Comparison of ENCODE assay signal across 1 cellular context in genomic region chr6:169452117-169452868, GRCh38.
TF ChIP-seq lines count a peak whose summit lies in the region.

No MANE protein-coding gene starts in this region.

TF ChIP-seq in K562, 482 proteins besides CTCF, POLR2A, EP300 and RAD21 (continued from another document and continues in another):
- TF ChIP-seq PREB (CRISPR knock-in tag; IDR thresholded peaks at IDR 0.05): no peak
- TF ChIP-seq U2AF2 (optimal IDR thresholded peaks at IDR 0.05; ENCODE audit: low read depth, low read length): no peak
- no peak; the same call in 1 of the 2 replicates for TF ChIP-seq HCFC1 (IDR thresholded peaks at IDR 0.05; ENCODE audit: low read depth, low read length)
- TF ChIP-seq MCM7 (IDR thresholded peaks at IDR 0.05): no peak
- TF ChIP-seq CBX1 (IDR thresholded peaks at IDR 0.05; ENCODE audit: low read depth): no peak
- TF ChIP-seq ZNF24 (IDR thresholded peaks at IDR 0.05): no peak
- TF ChIP-seq HMG20B (CRISPR knock-in tag; IDR thresholded peaks at IDR 0.05): no peak
- no peak for TF ChIP-seq RBM14 (IDR thresholded peaks at IDR 0.05; ENCODE audit: borderline replicate concordance, insufficient read depth, low read depth, low read length)
- TF ChIP-seq THRA (IDR thresholded peaks at IDR 0.05): no peak
- no peak for TF ChIP-seq DNMT1 (IDR thresholded peaks at IDR 0.05)
- TF ChIP-seq SAFB2 (IDR thresholded peaks at IDR 0.05; ENCODE audit: borderline replicate concordance, low read depth, low read length, severe bottlenecking): no peak
- TF ChIP-seq NBN (IDR thresholded peaks at IDR 0.05; ENCODE audit: low read depth): peak; percentile 85
- TF ChIP-seq ATF2 (CRISPR knock-in tag; IDR thresholded peaks at IDR 0.05): no peak
- TF ChIP-seq ZBTB49 (CRISPR knock-in tag; IDR thresholded peaks at IDR 0.05; ENCODE audit: borderline replicate concordance): no peak
- no peak for TF ChIP-seq PHB (CRISPR knock-in tag; IDR thresholded peaks at IDR 0.05)
- TF ChIP-seq HDGF (IDR thresholded peaks at IDR 0.05): no peak
- TF ChIP-seq NEUROD1 (IDR thresholded peaks at IDR 0.05; ENCODE audit: borderline replicate concordance, low read depth, low read length, partially characterized antibody): no peak
- TF ChIP-seq PKNOX1 (IDR thresholded peaks at IDR 0.05): peak; percentile 64
- no peak for TF ChIP-seq ZNF79 (CRISPR knock-in tag; IDR thresholded peaks at IDR 0.05; ENCODE audit: low read depth)
- peak; percentile 78 for TF ChIP-seq DPF2 (IDR thresholded peaks at IDR 0.05)
- TF ChIP-seq NCOA1 (IDR thresholded peaks at IDR 0.05; ENCODE audit: low read depth): 0 out of 2 replicates have a peak, but pooled peaks have one; percentile 26
- TF ChIP-seq BACH1 (tag; IDR thresholded peaks at IDR 0.05): no peak; the same call in 1 of the 2 replicates
- no peak for TF ChIP-seq SIRT6 (IDR thresholded peaks at IDR 0.05; ENCODE audit: low read depth, low read length)
- TF ChIP-seq MEF2D (tag; conservative IDR thresholded peaks at IDR 0.05; ENCODE audit: low read depth): peak; percentile 37; the same call in 1 of the 2 replicates
- no peak for TF ChIP-seq ZNF436 (CRISPR knock-in tag; IDR thresholded peaks at IDR 0.05)
- TF ChIP-seq ESRRB (CRISPR knock-in tag; IDR thresholded peaks at IDR 0.05; ENCODE audit: borderline replicate concordance): no peak
- no peak for TF ChIP-seq ARHGAP35 (IDR thresholded peaks at IDR 0.05; ENCODE audit: partially characterized antibody)
- TF ChIP-seq ZKSCAN1 (IDR thresholded peaks at IDR 0.05; ENCODE audit: low read depth, low read length): no peak
- no peak for TF ChIP-seq ZNF707 (CRISPR knock-in tag; conservative IDR thresholded peaks at IDR 0.05)
- no peak for TF ChIP-seq ZBTB26 (CRISPR knock-in tag; IDR thresholded peaks at IDR 0.05)
- TF ChIP-seq HOMEZ (CRISPR knock-in tag; IDR thresholded peaks at IDR 0.05): no peak
- no peak for TF ChIP-seq ZNF512 (tag; IDR thresholded peaks at IDR 0.05)
- peak; percentile 69 for TF ChIP-seq SMAD4 (CRISPR knock-in tag; conservative IDR thresholded peaks at IDR 0.05)
- TF ChIP-seq ZNF584 (CRISPR knock-in tag; IDR thresholded peaks at IDR 0.05; ENCODE audit: low read depth): no peak
- no peak for TF ChIP-seq ELK3 (CRISPR knock-in tag; IDR thresholded peaks at IDR 0.05)
- no peak for TF ChIP-seq SLC30A9 (CRISPR knock-in tag; IDR thresholded peaks at IDR 0.05)
- TF ChIP-seq ZNF57 (CRISPR knock-in tag; IDR thresholded peaks at IDR 0.05): no peak
- TF ChIP-seq ELF4 (CRISPR knock-in tag; IDR thresholded peaks at IDR 0.05): no peak
- no peak for TF ChIP-seq NCOA4 (IDR thresholded peaks at IDR 0.05; ENCODE audit: partially characterized antibody)
- TF ChIP-seq ZNF75A (CRISPR knock-in tag; IDR thresholded peaks at IDR 0.05): no peak
- TF ChIP-seq SIX5 (IDR thresholded peaks at IDR 0.05; ENCODE audit: borderline replicate concordance in 1 of 2, insufficient read depth in 1 of 2, low read depth in 1 of 2, low read length in 2 of 2): no peak
- no peak for TF ChIP-seq RBM22 (IDR thresholded peaks at IDR 0.05; ENCODE audit: low read depth, low read length, poor library complexity, severe bottlenecking)
- no peak; the same call in 1 of the 2 replicates for TF ChIP-seq BMI1 (IDR thresholded peaks at IDR 0.05; ENCODE audit: low read length)
- no peak for TF ChIP-seq ZNF347 (CRISPR knock-in tag; IDR thresholded peaks at IDR 0.05; ENCODE audit: low read depth)
- TF ChIP-seq TBL1XR1 (IDR thresholded peaks at IDR 0.05; ENCODE audit: low read length in 2 of 2): no peak; a peak in 1 of 4 replicates
- peak; percentile 56; the same call in 1 of the 2 replicates for TF ChIP-seq ATF7 (IDR thresholded peaks at IDR 0.05)
- TF ChIP-seq CUX1 (CRISPR knock-in tag; IDR thresholded peaks at IDR 0.05): no peak
- TF ChIP-seq E2F1 (CRISPR knock-in tag; IDR thresholded peaks at IDR 0.05): peak; percentile 80; the same call in 1 of the 2 replicates
